ENCODE assay signal across 13 cellular contexts in genomic region chr2:98026292-98026691, GRCh38. TPM values are rescaled to one million over a fixed set of nuclear protein-coding genes. Genes with fewer than 3 reads are reported as not detected.
DNase-seq lines count a peak whose midpoint lies in the region; ATAC-seq, FAIRE-seq and TF ChIP-seq lines count a peak whose summit lies in the region.
"Had no signal": no experiment of that assay in that cellular context is flagged by ENCODE, and none has a peak within 500 bp of the region (broad histone marks: within the 10 kb centered on the region; RNA-seq: fewer than 3 reads in every experiment).

No MANE protein-coding gene starts in this region.

- no peaks in the 10 kb centered on the region for H3K36me3 ChIP-seq in CD8-positive, alpha-beta memory T cell (ENCODE audit: insufficient read depth, low read length)
- H3K36me3 ChIP-seq: cardiac muscle cell, sigmoid colon had no signal

- H3K4me3 ChIP-seq in CD8-positive, alpha-beta memory T cell (ENCODE audit: low read length): no peak overlapping the region
- H3K4me3 ChIP-seq: cardiac muscle cell, sigmoid colon had no signal

- CTCF ChIA-PET in CD8-positive, alpha-beta memory T cell (lab: Charles Lee): no interaction called here

- DNase-seq in CD8-positive, alpha-beta memory T cell: no peak
- no peak for DNase-seq in central memory CD8-positive, alpha-beta T cell (ENCODE audit: low spot score in 2 of 2)
- DNase-seq in nephron progenitor cell (no peak), EL (no peak), RCC 7860 (ENCODE audit: low spot score) (no peak), COR-L47 (lab: John Stamatoyannopoulos, UW) (no peak), NCI-H82 (lab: John Stamatoyannopoulos, UW) (no peak)
- DNase-seq: foreskin fibroblast; NCI-H2171 treated with DMSO at 0.1 percent for 48 hours; sigmoid colon; stimulated activated CD8-positive, alpha-beta memory T cell treated with anti-CD3 and anti-CD28 coated beads, Interleukin-4, amount 100 ng/mL, for 48 hours had no signal

- peaks cover 10 to 19% of the 10 kb centered on the region in 2 donors for H3K27me3 Mint-ChIP-seq in CD8-positive, alpha-beta memory T cell
- H3K27me3 Mint-ChIP-seq in IgD-negative memory B cell: no peaks in the 10 kb centered on the region
- peaks cover 6% of the 10 kb centered on the region for H3K27me3 Mint-ChIP-seq in central memory CD8-positive, alpha-beta T cell
- peaks cover 6% of the 10 kb centered on the region for H3K27me3 Mint-ChIP-seq in nephron progenitor cell (ENCODE audit: low read depth, poor library complexity)

- no peaks in the 10 kb centered on the region for H3K9me3 Mint-ChIP-seq in CD8-positive, alpha-beta memory T cell
- H3K9me3 Mint-ChIP-seq in IgD-negative memory B cell (peaks cover 0 to 3% (median 0%) of the 10 kb centered on the region in 3 donors), nephron progenitor cell (peaks cover 12% of the 10 kb centered on the region)
- H3K9me3 Mint-ChIP-seq in central memory CD8-positive, alpha-beta T cell: no peaks in the 10 kb centered on the region

- H3K4me1 Mint-ChIP-seq in CD8-positive, alpha-beta memory T cell: peaks cover 13 to 29% (median 24%) of the 10 kb centered on the region in 3 donors
- H3K4me1 Mint-ChIP-seq in IgD-negative memory B cell (peaks cover 32 to 49% (median 41%) of the 10 kb centered on the region in 3 donors), nephron progenitor cell (peaks cover 3% of the 10 kb centered on the region)
- H3K4me1 Mint-ChIP-seq in central memory CD8-positive, alpha-beta T cell: peaks cover 19% of the 10 kb centered on the region

- H3K9me3 ChIP-seq in CD8-positive, alpha-beta memory T cell (ENCODE audit: low read length): no peaks in the 10 kb centered on the region
- H3K9me3 ChIP-seq: sigmoid colon had no signal

- H3K36me3 Mint-ChIP-seq in CD8-positive, alpha-beta memory T cell: no peaks in the 10 kb centered on the region
- H3K36me3 Mint-ChIP-seq in IgD-negative memory B cell: no peaks in the 10 kb centered on the region
- H3K36me3 Mint-ChIP-seq in central memory CD8-positive, alpha-beta T cell (ENCODE audit: insufficient read depth): no peaks in the 10 kb centered on the region
- no peaks in the 10 kb centered on the region for H3K36me3 Mint-ChIP-seq in nephron progenitor cell (ENCODE audit: low read depth)

- POLR2A ChIA-PET in CD8-positive, alpha-beta memory T cell (lab: Charles Lee): no interaction called here

- no peak for TF ChIP-seq CTCF in nephron progenitor cell (IDR thresholded peaks at IDR 0.05)

- H3K27me3 ChIP-seq in CD8-positive, alpha-beta memory T cell (ENCODE audit: insufficient read depth, low read length, poor library complexity, severe bottlenecking): no peaks in the 10 kb centered on the region
- H3K27me3 ChIP-seq: cardiac muscle cell, sigmoid colon had no signal

- no peak overlapping the region for H3K27ac ChIP-seq in CD8-positive, alpha-beta memory T cell (ENCODE audit: low read depth, low read length)
- H3K27ac ChIP-seq: cardiac muscle cell, sigmoid colon had no signal

- peaks cover 13% of the 10 kb centered on the region for H3K4me1 ChIP-seq in CD8-positive, alpha-beta memory T cell (ENCODE audit: insufficient read depth, low read length)

- ATAC-seq in central memory CD8-positive, alpha-beta T cell (replicated peaks; ENCODE audit: extremely low read depth, poor library complexity, severe bottlenecking): no peak

- H3K27ac Mint-ChIP-seq in CD8-positive, alpha-beta memory T cell: peak overlapping the region in 2 of 8 donors; percentile 43 to 49
- H3K27ac Mint-ChIP-seq in IgD-negative memory B cell (peak overlapping the region; percentile 66 to 90 (median 84)), nephron progenitor cell (peak overlapping the region; percentile 4)
- H3K27ac Mint-ChIP-seq in central memory CD8-positive, alpha-beta T cell (ENCODE audit: low read depth): no peak overlapping the region

- H3K4me3 Mint-ChIP-seq in CD8-positive, alpha-beta memory T cell: peak overlapping the region in 6 of 7 donors; percentile 38 to 61 (median 50)
- peak overlapping the region; percentile 72 to 85 (median 80) for H3K4me3 Mint-ChIP-seq in IgD-negative memory B cell
- peak overlapping the region; percentile 51 for H3K4me3 Mint-ChIP-seq in central memory CD8-positive, alpha-beta T cell
- H3K4me3 Mint-ChIP-seq in nephron progenitor cell: no peak overlapping the region

- FAIRE-seq in RCC 7860 (lab: Jason Lieb, UNC): no peak

RNA-seq across cellular contexts. Expression of gene TMEM131, which starts 30.5 kb away (rescaled TPM):
- 10 to 100 TPM; 34.7 to 35.4 TPM for total RNA-seq in CD8-positive, alpha-beta memory T cell
- 14.4 TPM for polyA plus RNA-seq in CD8-positive, alpha-beta memory T cell
- 24.9 TPM for polyA plus RNA-seq in IgD-negative memory B cell
